ENCODE assay signal across 8 cellular contexts in genomic region chr16:20705972-20706371, GRCh38. TPM values are rescaled to one million over a fixed set of nuclear protein-coding genes. Genes with fewer than 3 reads are reported as not detected.
DNase-seq lines count a peak whose midpoint lies in the region; ATAC-seq, FAIRE-seq and TF ChIP-seq lines count a peak whose summit lies in the region.
"Not testable (repeated sequence)": the region's sequence is repeated elsewhere in the genome, so short reads cannot be mapped to it uniquely, and the experiment has no call there.
"Had no signal": no experiment of that assay in that cellular context is flagged by ENCODE, and none has a peak within 500 bp of the region (broad histone marks: within the 10 kb centered on the region; RNA-seq: fewer than 3 reads in every experiment).

No MANE protein-coding gene starts in this region.

- CTCF ChIA-PET in HEK293 (lab: Yijun Ruan, JAX) = interaction anchor here (0.8 kb wide), 1 partner anchor 11 kb away, joined by 6 read pairs; no protein-coding TSS in a partner anchor

- ATAC-seq in pancreas = not testable (repeated sequence)

- not testable (repeated sequence) for H3K4me3 ChIP-seq in HEK293 (ENCODE audit: low read depth, low read length); kidney (ENCODE audit: low read length in 2 of 2); pancreas; small intestine (ENCODE audit: low read depth in 1 of 2, low read length in 2 of 2)

- not testable (repeated sequence) for DNase-seq in frontal cortex (ENCODE audit: low spot score in 2 of 2); kidney; pancreas; small intestine

- FAIRE-seq in frontal cortex (lab: Jason Lieb, UNC) (peak; percentile 89), kidney (lab: Jason Lieb, UNC) (peak; percentile 81), pancreas (lab: Jason Lieb, UNC) (peak; percentile 13), small intestine (lab: Jason Lieb, UNC) (peak; percentile 67)

- H3K9me3 ChIP-seq in HEK293 (ENCODE audit: control insufficient read depth, insufficient read depth, low read depth, low read length); kidney (ENCODE audit: control insufficient read depth in 1 of 2, low read length in 2 of 2); pancreas; small intestine (ENCODE audit: control insufficient read depth, low read depth): not testable (repeated sequence)

- not testable (repeated sequence) for H3K4me1 ChIP-seq in HEK293 (ENCODE audit: control insufficient read depth, insufficient read depth, low read length); kidney (ENCODE audit: control insufficient read depth in 1 of 2, insufficient read depth in 1 of 2, low read depth in 1 of 2, low read length in 2 of 2); small intestine (ENCODE audit: control insufficient read depth in 2 of 2, insufficient read depth in 1 of 2, low read depth in 1 of 2, low read length in 1 of 2)
- peaks cover 0 to 14% (median 13%) of the 10 kb centered on the region in 3 donors for H3K4me1 ChIP-seq in pancreas

- not testable (repeated sequence) for H3K9ac ChIP-seq in kidney (ENCODE audit: low read length in 2 of 2)

- not testable (repeated sequence) for H3K27me3 ChIP-seq in pancreas; small intestine (ENCODE audit: control insufficient read depth in 2 of 2, insufficient read depth in 2 of 2, low read length in 2 of 2)

- not testable (repeated sequence) for H3K27ac ChIP-seq in HEK293 (ENCODE audit: extremely low read depth, low read depth, low read length); kidney (ENCODE audit: low read depth in 2 of 2, low read length in 2 of 2); pancreas; small intestine (ENCODE audit: low read depth in 1 of 2, low read length in 1 of 2)

- not testable (repeated sequence) for H3K36me3 ChIP-seq in HEK293 (ENCODE audit: control insufficient read depth in 2 of 2, insufficient read depth in 1 of 2, low read length in 2 of 2); kidney (ENCODE audit: control insufficient read depth in 1 of 2, insufficient read depth in 2 of 2, low read length in 2 of 2); pancreas; small intestine (ENCODE audit: control insufficient read depth in 2 of 2, insufficient read depth in 2 of 2, low read length in 2 of 2)

- intact Hi-C loops in kidney (cut with DNase I); pancreas (cut with DNase I): not testable (repeated sequence)

- not testable (repeated sequence) for TF ChIP-seq CTCF in HEK293 (tag by site-specific recombination; IDR thresholded peaks at IDR 0.05); kidney (IDR thresholded peaks at IDR 0.05; ENCODE audit: borderline replicate concordance, extremely low read depth, insufficient read depth); pancreas (IDR thresholded peaks at IDR 0.05)

- 92 to 100% methylated on average over 1 of the region's 1 CpG for WGBS in pancreas, 2 donors
- 80 to 94% (median 93%) methylated on average over 1 of the region's 1 CpG for WGBS in small intestine, 3 donors

- POLR2A ChIA-PET in HEK293 (lab: Yijun Ruan, JAX) = not testable (repeated sequence)

TF ChIP-seq in HEK293, 187 proteins besides CTCF, POLR2A, EP300 and RAD21:
- TF ChIP-seq ZNF558 (tag by site-specific recombination; IDR thresholded peaks at IDR 0.05) = peak; percentile 96
TF ChIP-seq in HEK293: peak in this region for 1; not testable (repeated sequence) for 186.

RNA-seq across cellular contexts. Expression of gene ACSM1, which starts 8.5 kb away (rescaled TPM):
- total RNA-seq in frontal cortex = not detected
- 2.2 TPM for total RNA-seq in kidney
- polyA plus RNA-seq in kidney (ENCODE audit: insufficient read depth, low read depth, low replicate concordance) = 1.1 TPM
- 1 to 10 TPM in 3 of 6 donors, under 1 TPM in 3; 0.54 to 1.6 (median 0.87) TPM for total RNA-seq in pancreas
- 1 to 10 TPM in 1 of 2 donors, under 1 TPM in 1; 0.72 to 1.1 TPM for polyA plus RNA-seq in pancreas
- under 1 TPM in 2 of 3 donors, not detected in 1; 0.22 to 0.37 TPM for polyA plus RNA-seq in small intestine
- total RNA-seq: Caco-2 had no signal
- polyA plus RNA-seq: A549, BJ had no signal

RNA-seq across cellular contexts. Expression of gene THUMPD1, which starts 35.6 kb away (rescaled TPM):
- total RNA-seq in frontal cortex = 75.8 TPM
- 45.8 TPM for total RNA-seq in kidney
- 16.8 TPM for polyA plus RNA-seq in kidney (ENCODE audit: insufficient read depth, low read depth, low replicate concordance)
- total RNA-seq in pancreas = 10 to 100 TPM; 13.5 to 19.7 (median 15.9) TPM
- polyA plus RNA-seq in pancreas = 10 to 100 TPM; 11.0 to 18.1 TPM
- 10 to 100 TPM in 2 of 3 donors, 1 to 10 TPM in 1; 7.6 to 17.1 (median 12.7) TPM for polyA plus RNA-seq in small intestine

RNA-seq across cellular contexts. Expression of gene ACSM3, which starts 57.8 kb away (rescaled TPM):
- 1.6 TPM for total RNA-seq in frontal cortex
- total RNA-seq in kidney = 31.5 TPM
- polyA plus RNA-seq in kidney (ENCODE audit: insufficient read depth, low read depth, low replicate concordance) = 139 TPM
- 100 to 1,000 TPM in 1 of 6 donors, 10 to 100 TPM in 5; 39.1 to 104 (median 44.1) TPM for total RNA-seq in pancreas
- 10 to 100 TPM; 50.0 to 67.5 TPM for polyA plus RNA-seq in pancreas
- polyA plus RNA-seq in small intestine = 1 to 10 TPM; 1.8 to 5.9 (median 3.5) TPM

Comparison
In these comparisons a context has a peak if more than half of its experiments do, and no peak if none do; other contexts are left out.
1. RNA of gene ACSM3, which starts 57.8 kb away (total RNA-seq): 39.1 to 104 TPM in pancreas and 31.5 TPM in kidney (single experiment); 1.6 TPM in frontal cortex (single experiment); every median in the first group is over 10 times any median in the second.